ENCODE assay signal across 2 cellular contexts in the genomic region with DNA sequence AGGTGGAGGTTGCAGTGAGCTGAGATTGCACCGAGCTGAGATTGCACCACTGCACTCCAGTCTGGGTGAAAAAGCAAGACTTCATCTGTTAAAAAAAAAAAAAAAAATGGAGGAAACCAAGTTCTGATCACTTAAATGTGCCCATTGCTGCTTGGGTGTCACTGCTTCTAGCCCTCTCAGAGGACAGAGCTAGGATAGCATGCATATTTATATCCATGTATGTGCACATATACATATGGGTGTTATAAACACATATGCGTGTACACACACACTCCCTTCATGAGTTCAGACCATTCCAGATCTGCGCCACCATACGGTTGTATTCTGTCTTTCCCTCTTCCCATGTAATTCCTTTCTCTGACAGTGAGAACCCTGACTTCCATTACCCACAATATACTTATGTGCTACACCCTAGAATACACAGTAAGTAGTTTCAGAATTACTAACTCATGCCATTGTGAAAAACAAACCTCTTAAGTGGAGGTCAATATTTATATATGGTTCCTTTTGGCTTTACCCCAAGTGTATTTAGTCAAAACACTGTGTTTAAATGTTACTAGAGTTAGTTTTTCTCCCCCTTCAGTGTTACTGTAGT.
TF ChIP-seq lines count a peak whose summit lies in the region.

No MANE protein-coding gene starts in this region.

TF ChIP-seq in IMR-90, 13 proteins besides CTCF, POLR2A, EP300 and RAD21:
- TF ChIP-seq MAZ (IDR thresholded peaks at IDR 0.05; ENCODE audit: borderline replicate concordance, low read depth, low read length) (no peak), RCOR1 (IDR thresholded peaks at IDR 0.05; ENCODE audit: insufficient replicate concordance, low read length) (no peak), RFX5 (IDR thresholded peaks at IDR 0.05; ENCODE audit: low read depth, low read length) (no peak), MXI1 (IDR thresholded peaks at IDR 0.05; ENCODE audit: borderline replicate concordance, low read depth, low read length) (no peak), BHLHE40 (IDR thresholded peaks at IDR 0.05; ENCODE audit: low read depth, low read length) (no peak), FOS (IDR thresholded peaks at IDR 0.05; ENCODE audit: low read depth, low read length) (no peak), CHD1 (IDR thresholded peaks at IDR 0.05; ENCODE audit: low read depth, low read length) (no peak), MAFK (IDR thresholded peaks at IDR 0.05; ENCODE audit: low read depth, low read length) (no peak), CEBPB (IDR thresholded peaks at IDR 0.05; ENCODE audit: low read depth, low read length) (no peak), NFE2L2 (IDR thresholded peaks at IDR 0.05; ENCODE audit: low read depth, low read length) (no peak)
- TF ChIP-seq, protein P1, sequence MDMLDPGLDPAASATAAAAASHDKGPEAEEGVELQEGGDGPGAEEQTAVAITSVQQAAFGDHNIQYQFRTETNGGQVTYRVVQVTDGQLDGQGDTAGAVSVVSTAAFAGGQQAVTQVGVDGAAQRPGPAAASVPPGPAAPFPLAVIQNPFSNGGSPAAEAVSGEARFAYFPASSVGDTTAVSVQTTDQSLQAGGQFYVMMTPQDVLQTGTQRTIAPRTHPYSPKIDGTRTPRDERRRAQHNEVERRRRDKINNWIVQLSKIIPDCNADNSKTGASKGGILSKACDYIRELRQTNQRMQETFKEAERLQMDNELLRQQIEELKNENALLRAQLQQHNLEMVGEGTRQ (IDR thresholded peaks at IDR 0.05; ENCODE audit: low read depth, low read length): no peak
- TF ChIP-seq, protein P2, sequence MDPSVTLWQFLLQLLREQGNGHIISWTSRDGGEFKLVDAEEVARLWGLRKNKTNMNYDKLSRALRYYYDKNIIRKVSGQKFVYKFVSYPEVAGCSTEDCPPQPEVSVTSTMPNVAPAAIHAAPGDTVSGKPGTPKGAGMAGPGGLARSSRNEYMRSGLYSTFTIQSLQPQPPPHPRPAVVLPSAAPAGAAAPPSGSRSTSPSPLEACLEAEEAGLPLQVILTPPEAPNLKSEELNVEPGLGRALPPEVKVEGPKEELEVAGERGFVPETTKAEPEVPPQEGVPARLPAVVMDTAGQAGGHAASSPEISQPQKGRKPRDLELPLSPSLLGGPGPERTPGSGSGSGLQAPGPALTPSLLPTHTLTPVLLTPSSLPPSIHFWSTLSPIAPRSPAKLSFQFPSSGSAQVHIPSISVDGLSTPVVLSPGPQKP (IDR thresholded peaks at IDR 0.05; ENCODE audit: borderline replicate concordance, low read depth, low read length): no peak

TF ChIP-seq in WTC11, 78 proteins besides CTCF, POLR2A, EP300 and RAD21:
- TF ChIP-seq CREB1 (CRISPR knock-in tag; IDR thresholded peaks at IDR 0.05) (no peak), ZNF416 (CRISPR knock-in tag; IDR thresholded peaks at IDR 0.05) (no peak), NFATC4 (CRISPR knock-in tag; IDR thresholded peaks at IDR 0.05) (no peak), TEAD4 (CRISPR knock-in tag; IDR thresholded peaks at IDR 0.05) (no peak), RORB (CRISPR knock-in tag; IDR thresholded peaks at IDR 0.05) (no peak)
- TF ChIP-seq, protein P3, sequence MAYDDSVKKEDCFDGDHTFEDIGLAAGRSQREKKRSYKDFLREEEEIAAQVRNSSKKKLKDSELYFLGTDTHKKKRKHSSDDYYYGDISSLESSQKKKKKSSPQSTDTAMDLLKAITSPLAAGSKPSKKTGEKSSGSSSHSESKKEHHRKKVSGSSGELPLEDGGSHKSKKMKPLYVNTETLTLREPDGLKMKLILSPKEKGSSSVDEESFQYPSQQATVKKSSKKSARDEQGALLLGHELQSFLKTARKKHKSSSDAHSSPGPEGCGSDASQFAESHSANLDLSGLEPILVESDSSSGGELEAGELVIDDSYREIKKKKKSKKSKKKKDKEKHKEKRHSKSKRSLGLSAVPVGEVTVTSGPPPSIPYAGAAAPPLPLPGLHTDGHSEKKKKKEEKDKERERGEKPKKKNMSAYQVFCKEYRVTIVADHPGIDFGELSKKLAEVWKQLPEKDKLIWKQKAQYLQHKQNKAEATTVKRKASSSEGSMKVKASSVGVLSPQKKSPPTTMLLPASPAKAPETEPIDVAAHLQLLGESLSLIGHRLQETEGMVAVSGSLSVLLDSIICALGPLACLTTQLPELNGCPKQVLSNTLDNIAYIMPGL (CRISPR knock-in tag; IDR thresholded peaks at IDR 0.05): no peak
- TF ChIP-seq, protein P4, sequence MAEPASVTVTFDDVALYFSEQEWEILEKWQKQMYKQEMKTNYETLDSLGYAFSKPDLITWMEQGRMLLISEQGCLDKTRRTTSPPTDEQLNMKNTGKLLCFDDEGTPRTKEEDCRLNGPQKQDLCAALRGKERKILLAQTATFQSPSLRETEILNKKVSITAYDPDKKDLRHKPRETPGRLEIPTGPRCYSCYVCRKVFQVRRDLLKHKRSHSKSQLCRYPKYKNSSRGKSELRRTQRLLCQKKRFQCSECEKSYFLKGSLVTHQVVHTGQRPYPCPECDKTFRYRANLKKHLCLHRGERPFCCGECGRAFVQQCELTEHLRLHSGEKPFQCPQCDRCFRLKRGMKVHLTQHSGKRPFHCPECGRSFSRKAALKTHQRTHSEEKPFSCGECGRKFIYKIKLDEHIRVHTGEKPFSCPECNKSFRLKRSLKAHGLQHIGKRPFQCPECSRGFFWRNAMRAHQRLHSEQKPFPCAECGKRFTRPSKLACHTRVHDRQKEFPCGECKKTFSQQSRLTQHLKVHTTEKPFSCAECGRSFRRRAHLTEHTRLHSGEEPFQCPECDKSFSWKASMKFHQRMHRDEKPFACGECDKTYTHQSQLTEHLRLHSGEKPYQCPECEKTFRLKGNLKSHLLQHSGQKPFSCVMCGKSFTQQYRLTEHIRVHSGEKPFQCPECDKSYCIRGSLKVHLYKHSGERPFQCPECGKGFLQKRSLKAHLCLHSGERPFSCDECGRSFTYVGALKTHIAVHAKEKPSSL (CRISPR knock-in tag; conservative IDR thresholded peaks at IDR 0.05): no peak
- TF ChIP-seq, protein P5, sequence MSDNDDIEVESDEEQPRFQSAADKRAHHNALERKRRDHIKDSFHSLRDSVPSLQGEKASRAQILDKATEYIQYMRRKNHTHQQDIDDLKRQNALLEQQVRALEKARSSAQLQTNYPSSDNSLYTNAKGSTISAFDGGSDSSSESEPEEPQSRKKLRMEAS (CRISPR knock-in tag; IDR thresholded peaks at IDR 0.05): no peak
